ENCODE assay signal across 11 cellular contexts in genomic region chr12:121468451-121468850, GRCh38.
DNase-seq lines count a peak whose midpoint lies in the region; ATAC-seq, FAIRE-seq and TF ChIP-seq lines count a peak whose summit lies in the region.
"Had no signal": no experiment of that assay in that cellular context is flagged by ENCODE, and none has a peak within 500 bp of the region (broad histone marks: within the 10 kb centered on the region; RNA-seq: fewer than 3 reads in every experiment).

No MANE protein-coding gene starts in this region.

- H3K79me2 ChIP-seq in KMS-11 (ENCODE audit: insufficient read depth, low read depth) (peaks cover 14% of the 10 kb centered on the region; the same call in 1 of the 2 replicates), astrocyte (ENCODE audit: insufficient read depth, low read length) (peaks cover 28% of the 10 kb centered on the region)

- peaks cover 9% of the 10 kb centered on the region for H3K4me1 Mint-ChIP-seq in astrocyte (ENCODE audit: low read depth, unreplicated experiment)
- peaks cover 17 to 48% (median 35%) of the 10 kb centered on the region in 4 donors for H3K4me1 Mint-ChIP-seq in naive thymus-derived CD8-positive, alpha-beta T cell

- H3K9ac ChIP-seq in BLaER1 treated with 17β-estradiol and CSF1 and Interleukin-3, amounts not matched to agents 10 nM and 100 nM = peak overlapping the region in 6 of 11 experiments; percentile 4 to 99 (median 90); a peak in 7 of 22 replicates
- H3K9ac ChIP-seq in KMS-11 (no peak overlapping the region), astrocyte (ENCODE audit: low read length) (no peak overlapping the region)

- WGBS in sigmoid colon, 2 donors = 75 to 78% methylated on average over 4 of the region's 4 CpGs

- H3K36me3 Mint-ChIP-seq in astrocyte (ENCODE audit: low read depth, unreplicated experiment) = no peaks in the 10 kb centered on the region
- no peaks in the 10 kb centered on the region for H3K36me3 Mint-ChIP-seq in naive thymus-derived CD8-positive, alpha-beta T cell

- TF ChIP-seq EP300 in sigmoid colon (IDR thresholded peaks at IDR 0.05) = no peak

- no peak overlapping the region for H3K27ac Mint-ChIP-seq in astrocyte (ENCODE audit: unreplicated experiment)
- peak overlapping the region in 9 of 10 donors; percentile 15 to 92 (median 84) for H3K27ac Mint-ChIP-seq in naive thymus-derived CD8-positive, alpha-beta T cell
- H3K27ac Mint-ChIP-seq: activated T-cell treated with anti-CD3 and anti-CD28 coated beads, Interleukin-2, amount 50 U/mL, for 72 hours had no signal

- intact Hi-C loops in sigmoid colon (cut with DNase I) = no loop called here

- peaks cover 5% of the 10 kb centered on the region for H3K27me3 Mint-ChIP-seq in astrocyte (ENCODE audit: low read depth, unreplicated experiment)
- H3K27me3 Mint-ChIP-seq in naive thymus-derived CD8-positive, alpha-beta T cell = no peaks in the 10 kb centered on the region

- H3K4me3 ChIP-seq in BLaER1 treated with 17β-estradiol and CSF1 and Interleukin-3, amounts not matched to agents 10 nM and 100 nM = no peak overlapping the region
- no peak overlapping the region for H3K4me3 ChIP-seq in KMS-11 (IDR thresholded peaks at IDR 0.05; ENCODE audit: insufficient read depth, low read depth, low read length)
- no peak overlapping the region for H3K4me3 ChIP-seq in astrocyte (ENCODE audit: insufficient read depth, low read depth, low read length)
- no peak overlapping the region for H3K4me3 ChIP-seq in sigmoid colon

- no peaks in the 10 kb centered on the region for H3K9me3 ChIP-seq in BLaER1 treated with 17β-estradiol and CSF1 and Interleukin-3, amounts not matched to agents 10 nM and 100 nM (replicated peaks in 1 of 11)
- H3K9me3 ChIP-seq in astrocyte (ENCODE audit: insufficient read depth, low read depth, low read length) (no peaks in the 10 kb centered on the region), sigmoid colon (no peaks in the 10 kb centered on the region)

- POLR2A ChIA-PET in naive thymus-derived CD8-positive, alpha-beta T cell (lab: Charles Lee) = interaction anchor here (0.6 to 1.3 kb wide), 6 partner anchors 10 to 204 kb away, joined by 3 to 5 read pairs (median 3); no protein-coding TSS in a partner anchor

- H3K27ac ChIP-seq in BLaER1 treated with 17β-estradiol and CSF1 and Interleukin-3, amounts not matched to agents 10 nM and 100 nM = peak overlapping the region in 3 of 11 experiments; percentile 72 to 98 (median 73); a peak in 2 of 22 replicates
- H3K27ac ChIP-seq in KMS-11 = no peak overlapping the region
- no peak overlapping the region for H3K27ac ChIP-seq in astrocyte (ENCODE audit: low read depth, low read length)
- H3K27ac ChIP-seq in sigmoid colon = peak overlapping the region in 2 of 4 donors; percentile 34 to 91

- no peak for TF ChIP-seq POLR2A in sigmoid colon (IDR thresholded peaks at IDR 0.05)

- no peak for ATAC-seq in naive thymus-derived CD8-positive, alpha-beta T cell

- peaks cover 24 to 89% (median 29%) of the 10 kb centered on the region in 11 experiments for H4K20me1 ChIP-seq in BLaER1 treated with 17β-estradiol and CSF1 and Interleukin-3, amounts not matched to agents 10 nM and 100 nM
- H4K20me1 ChIP-seq in KMS-11 (ENCODE audit: insufficient read depth) = no peaks in the 10 kb centered on the region
- peaks cover 28% of the 10 kb centered on the region for H4K20me1 ChIP-seq in astrocyte (ENCODE audit: insufficient read depth, low read length)

- H3K4me2 ChIP-seq in BLaER1 treated with 17β-estradiol and CSF1 and Interleukin-3, amounts not matched to agents 10 nM and 100 nM = peak overlapping the region; percentile 87 to 99 (median 95)
- peak overlapping the region; percentile 42; the same call in 1 of the 2 replicates for H3K4me2 ChIP-seq in KMS-11
- no peak overlapping the region for H3K4me2 ChIP-seq in astrocyte (ENCODE audit: low read length)

- peaks cover 6 to 19% (median 15%) of the 10 kb centered on the region in 11 experiments; a peak in 19 of 22 replicates for H3K36me3 ChIP-seq in BLaER1 treated with 17β-estradiol and CSF1 and Interleukin-3, amounts not matched to agents 10 nM and 100 nM
- H3K36me3 ChIP-seq in KMS-11 (ENCODE audit: insufficient read depth) (no peaks in the 10 kb centered on the region), astrocyte (ENCODE audit: insufficient read depth, low read length) (no peaks in the 10 kb centered on the region), sigmoid colon (peaks cover 0 to 4% (median 0%) of the 10 kb centered on the region in 4 donors)

- H2AFZ ChIP-seq in KMS-11 (ENCODE audit: low read depth) (no peak overlapping the region), astrocyte (ENCODE audit: low read depth, low read length) (no peak overlapping the region)

- peaks cover 63 to 81% (median 72%) of the 10 kb centered on the region in 10 experiments for H3K4me1 ChIP-seq in BLaER1 treated with 17β-estradiol and CSF1 and Interleukin-3, amounts not matched to agents 10 nM and 100 nM
- H3K4me1 ChIP-seq in KMS-11 (ENCODE audit: low read depth, poor library complexity, severe bottlenecking) = peaks cover 9% of the 10 kb centered on the region
- peaks cover 15% of the 10 kb centered on the region for H3K4me1 ChIP-seq in astrocyte (ENCODE audit: insufficient read depth, low read length)
- H3K4me1 ChIP-seq in sigmoid colon = peaks cover 0 to 21% (median 20%) of the 10 kb centered on the region in 4 donors

- H3K27me3 ChIP-seq in BLaER1 treated with 17β-estradiol and CSF1 and Interleukin-3, amounts not matched to agents 10 nM and 100 nM = no peaks in the 10 kb centered on the region
- H3K27me3 ChIP-seq in KMS-11 (ENCODE audit: insufficient read depth, low read depth) (no peaks in the 10 kb centered on the region), astrocyte (ENCODE audit: insufficient read depth, low read length) (no peaks in the 10 kb centered on the region), sigmoid colon (no peaks in the 10 kb centered on the region)

- H3K9me3 Mint-ChIP-seq in astrocyte (ENCODE audit: unreplicated experiment) = no peaks in the 10 kb centered on the region
- no peaks in the 10 kb centered on the region for H3K9me3 Mint-ChIP-seq in naive thymus-derived CD8-positive, alpha-beta T cell
- H3K9me3 Mint-ChIP-seq: activated T-cell treated with anti-CD3 and anti-CD28 coated beads, Interleukin-2, amount 50 U/mL, for 72 hours had no signal

- no peak for DNase-seq in astrocyte (ENCODE audit: low read depth)
- DNase-seq in naive thymus-derived CD8-positive, alpha-beta T cell = peak in 1 of 10 donors; percentile 8
- no peak for DNase-seq in GM19240 (ENCODE audit: insufficient read length, low spot score)
- no peak for DNase-seq in AML-193 (lab: John Stamatoyannopoulos, UW)
- no peak for DNase-seq in GM03348 (ENCODE audit: low spot score)
- no peak for DNase-seq in sigmoid colon
- DNase-seq: activated T-cell treated with anti-CD3 and anti-CD28 coated beads, Interleukin-2, amount 50 U/mL, for 72 hours; cortex of kidney had no signal

- H3K4me3 Mint-ChIP-seq in astrocyte (ENCODE audit: unreplicated experiment) = peak overlapping the region; percentile 13
- peak overlapping the region in 9 of 10 donors; percentile 36 to 75 (median 62) for H3K4me3 Mint-ChIP-seq in naive thymus-derived CD8-positive, alpha-beta T cell

- FAIRE-seq in astrocyte (lab: Jason Lieb, UNC) = no peak
- FAIRE-seq: GM12878 had no signal

- no peak for TF ChIP-seq CTCF in KMS-11 (conservative IDR thresholded peaks at IDR 0.05; ENCODE audit: low read depth, low read length)
- TF ChIP-seq CTCF in astrocyte (IDR thresholded peaks at IDR 0.05; ENCODE audit: insufficient read depth, low read depth, low read length) = no peak
- TF ChIP-seq CTCF in sigmoid colon (IDR thresholded peaks at IDR 0.05) = no peak

Comparison
In these comparisons a context has a peak if more than half of its experiments do, and no peak if none do; other contexts are left out.
1. H3K9ac ChIP-seq: peak in BLaER1 treated with 17β-estradiol and CSF1 and Interleukin-3, amounts not matched to agents 10 nM and 100 nM (6 of 11); none in KMS-11 (single experiment) and astrocyte (single experiment).